Comparison of ENCODE assay signal across 1 cellular context in genomic region chr3:114634635-114635034, GRCh38.
TF ChIP-seq lines count a peak whose summit lies in the region.

No MANE protein-coding gene starts in this region.

TF ChIP-seq in HepG2, 621 proteins besides CTCF, POLR2A, EP300 and RAD21 (continued from another document):
- TF ChIP-seq, protein P1, sequence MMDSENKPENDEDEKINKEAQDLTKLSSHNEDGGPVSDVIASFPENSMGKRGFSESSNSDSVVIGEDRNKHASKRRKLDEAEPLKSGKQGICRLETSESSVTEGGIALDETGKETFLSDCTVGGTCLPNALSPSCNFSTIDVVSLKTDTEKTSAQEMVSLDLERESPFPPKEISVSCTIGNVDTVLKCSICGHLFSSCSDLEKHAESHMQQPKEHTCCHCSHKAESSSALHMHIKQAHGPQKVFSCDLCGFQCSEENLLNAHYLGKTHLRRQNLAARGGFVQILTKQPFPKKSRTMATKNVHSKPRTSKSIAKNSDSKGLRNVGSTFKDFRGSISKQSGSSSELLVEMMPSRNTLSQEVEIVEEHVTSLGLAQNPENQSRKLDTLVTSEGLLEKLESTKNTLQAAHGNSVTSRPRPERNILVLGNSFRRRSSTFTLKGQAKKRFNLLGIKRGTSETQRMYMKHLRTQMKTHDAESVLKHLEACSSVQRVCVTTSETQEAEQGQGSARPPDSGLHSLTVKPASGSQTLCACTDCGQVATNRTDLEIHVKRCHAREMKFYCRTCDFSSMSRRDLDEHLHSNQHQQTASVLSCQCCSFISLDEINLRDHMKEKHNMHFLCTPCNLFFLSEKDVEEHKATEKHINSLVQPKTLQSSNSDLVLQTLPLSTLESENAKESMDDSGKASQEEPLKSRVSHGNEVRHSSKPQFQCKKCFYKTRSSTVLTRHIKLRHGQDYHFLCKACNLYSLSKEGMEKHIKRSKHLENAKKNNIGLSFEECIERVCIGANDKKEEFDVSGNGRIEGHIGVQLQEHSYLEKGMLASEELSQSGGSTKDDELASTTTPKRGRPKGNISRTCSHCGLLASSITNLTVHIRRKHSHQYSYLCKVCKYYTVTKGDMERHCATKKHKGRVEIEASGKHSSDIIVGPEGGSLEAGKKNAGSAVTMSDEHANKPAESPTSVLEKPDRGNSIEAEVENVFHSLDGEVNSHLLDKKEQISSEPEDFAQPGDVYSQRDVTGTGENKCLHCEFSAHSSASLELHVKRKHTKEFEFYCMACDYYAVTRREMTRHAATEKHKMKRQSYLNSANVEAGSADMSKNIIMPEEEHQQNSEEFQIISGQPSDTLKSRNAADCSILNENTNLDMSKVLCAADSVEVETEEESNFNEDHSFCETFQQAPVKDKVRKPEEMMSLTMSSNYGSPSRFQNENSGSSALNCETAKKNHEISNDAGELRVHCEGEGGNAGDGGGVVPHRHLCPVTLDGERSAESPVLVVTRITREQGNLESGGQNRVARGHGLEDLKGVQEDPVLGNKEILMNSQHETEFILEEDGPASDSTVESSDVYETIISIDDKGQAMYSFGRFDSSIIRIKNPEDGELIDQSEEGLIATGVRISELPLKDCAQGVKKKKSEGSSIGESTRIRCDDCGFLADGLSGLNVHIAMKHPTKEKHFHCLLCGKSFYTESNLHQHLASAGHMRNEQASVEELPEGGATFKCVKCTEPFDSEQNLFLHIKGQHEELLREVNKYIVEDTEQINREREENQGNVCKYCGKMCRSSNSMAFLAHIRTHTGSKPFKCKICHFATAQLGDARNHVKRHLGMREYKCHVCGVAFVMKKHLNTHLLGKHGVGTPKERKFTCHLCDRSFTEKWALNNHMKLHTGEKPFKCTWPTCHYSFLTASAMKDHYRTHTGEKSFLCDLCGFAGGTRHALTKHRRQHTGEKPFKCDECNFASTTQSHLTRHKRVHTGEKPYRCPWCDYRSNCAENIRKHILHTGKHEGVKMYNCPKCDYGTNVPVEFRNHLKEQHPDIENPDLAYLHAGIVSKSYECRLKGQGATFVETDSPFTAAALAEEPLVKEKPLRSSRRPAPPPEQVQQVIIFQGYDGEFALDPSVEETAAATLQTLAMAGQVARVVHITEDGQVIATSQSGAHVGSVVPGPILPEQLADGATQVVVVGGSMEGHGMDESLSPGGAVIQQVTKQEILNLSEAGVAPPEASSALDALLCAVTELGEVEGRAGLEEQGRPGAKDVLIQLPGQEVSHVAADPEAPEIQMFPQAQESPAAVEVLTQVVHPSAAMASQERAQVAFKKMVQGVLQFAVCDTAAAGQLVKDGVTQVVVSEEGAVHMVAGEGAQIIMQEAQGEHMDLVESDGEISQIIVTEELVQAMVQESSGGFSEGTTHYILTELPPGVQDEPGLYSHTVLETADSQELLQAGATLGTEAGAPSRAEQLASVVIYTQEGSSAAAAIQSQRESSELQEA (CRISPR knock-in tag; IDR thresholded peaks at IDR 0.05; ENCODE audit: not compliant biosample characterization) = no peak
- TF ChIP-seq FOSL1 (CRISPR knock-in tag; IDR thresholded peaks at IDR 0.05; ENCODE audit: borderline replicate concordance) (no peak), KLF16 (CRISPR knock-in tag; IDR thresholded peaks at IDR 0.05) (no peak), ZNF709 (CRISPR knock-in tag; IDR thresholded peaks at IDR 0.05) (no peak), ZSCAN21 (CRISPR knock-in tag; IDR thresholded peaks at IDR 0.05; ENCODE audit: borderline replicate concordance) (no peak), HNRNPLL (IDR thresholded peaks at IDR 0.05; ENCODE audit: low read depth, low read length, poor library complexity, severe bottlenecking) (no peak), ZNF30 (CRISPR knock-in tag; IDR thresholded peaks at IDR 0.05) (no peak), ZMYM4 (CRISPR knock-in tag; IDR thresholded peaks at IDR 0.05) (no peak)
- TF ChIP-seq, protein P2, sequence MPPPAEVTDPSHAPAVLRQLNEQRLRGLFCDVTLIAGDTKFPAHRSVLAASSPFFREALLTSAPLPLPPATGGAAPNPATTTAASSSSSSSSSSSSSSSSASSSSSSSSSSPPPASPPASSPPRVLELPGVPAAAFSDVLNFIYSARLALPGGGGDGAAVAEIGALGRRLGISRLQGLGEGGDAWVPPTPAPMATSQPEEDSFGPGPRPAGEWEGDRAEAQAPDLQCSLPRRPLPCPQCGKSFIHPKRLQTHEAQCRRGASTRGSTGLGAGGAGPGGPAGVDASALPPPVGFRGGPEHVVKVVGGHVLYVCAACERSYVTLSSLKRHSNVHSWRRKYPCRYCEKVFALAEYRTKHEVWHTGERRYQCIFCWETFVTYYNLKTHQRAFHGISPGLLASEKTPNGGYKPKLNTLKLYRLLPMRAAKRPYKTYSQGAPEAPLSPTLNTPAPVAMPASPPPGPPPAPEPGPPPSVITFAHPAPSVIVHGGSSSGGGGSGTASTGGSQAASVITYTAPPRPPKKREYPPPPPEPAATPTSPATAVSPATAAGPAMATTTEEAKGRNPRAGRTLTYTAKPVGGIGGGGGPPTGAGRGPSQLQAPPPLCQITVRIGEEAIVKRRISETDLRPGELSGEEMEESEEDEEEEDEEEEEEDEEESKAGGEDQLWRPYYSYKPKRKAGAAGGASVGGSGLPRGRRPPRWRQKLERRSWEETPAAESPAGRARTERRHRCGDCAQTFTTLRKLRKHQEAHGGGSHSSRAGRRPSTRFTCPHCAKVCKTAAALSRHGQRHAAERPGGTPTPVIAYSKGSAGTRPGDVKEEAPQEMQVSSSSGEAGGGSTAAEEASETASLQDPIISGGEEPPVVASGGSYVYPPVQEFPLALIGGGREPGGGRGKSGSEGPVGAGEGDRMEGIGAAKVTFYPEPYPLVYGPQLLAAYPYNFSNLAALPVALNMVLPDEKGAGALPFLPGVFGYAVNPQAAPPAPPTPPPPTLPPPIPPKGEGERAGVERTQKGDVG (CRISPR knock-in tag; IDR thresholded peaks at IDR 0.05; ENCODE audit: borderline replicate concordance) = no peak
- TF ChIP-seq, protein P3, sequence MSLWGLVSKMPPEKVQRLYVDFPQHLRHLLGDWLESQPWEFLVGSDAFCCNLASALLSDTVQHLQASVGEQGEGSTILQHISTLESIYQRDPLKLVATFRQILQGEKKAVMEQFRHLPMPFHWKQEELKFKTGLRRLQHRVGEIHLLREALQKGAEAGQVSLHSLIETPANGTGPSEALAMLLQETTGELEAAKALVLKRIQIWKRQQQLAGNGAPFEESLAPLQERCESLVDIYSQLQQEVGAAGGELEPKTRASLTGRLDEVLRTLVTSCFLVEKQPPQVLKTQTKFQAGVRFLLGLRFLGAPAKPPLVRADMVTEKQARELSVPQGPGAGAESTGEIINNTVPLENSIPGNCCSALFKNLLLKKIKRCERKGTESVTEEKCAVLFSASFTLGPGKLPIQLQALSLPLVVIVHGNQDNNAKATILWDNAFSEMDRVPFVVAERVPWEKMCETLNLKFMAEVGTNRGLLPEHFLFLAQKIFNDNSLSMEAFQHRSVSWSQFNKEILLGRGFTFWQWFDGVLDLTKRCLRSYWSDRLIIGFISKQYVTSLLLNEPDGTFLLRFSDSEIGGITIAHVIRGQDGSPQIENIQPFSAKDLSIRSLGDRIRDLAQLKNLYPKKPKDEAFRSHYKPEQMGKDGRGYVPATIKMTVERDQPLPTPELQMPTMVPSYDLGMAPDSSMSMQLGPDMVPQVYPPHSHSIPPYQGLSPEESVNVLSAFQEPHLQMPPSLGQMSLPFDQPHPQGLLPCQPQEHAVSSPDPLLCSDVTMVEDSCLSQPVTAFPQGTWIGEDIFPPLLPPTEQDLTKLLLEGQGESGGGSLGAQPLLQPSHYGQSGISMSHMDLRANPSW (CRISPR knock-in tag; IDR thresholded peaks at IDR 0.05; ENCODE audit: borderline replicate concordance) = no peak
